In the genomic region with DNA sequence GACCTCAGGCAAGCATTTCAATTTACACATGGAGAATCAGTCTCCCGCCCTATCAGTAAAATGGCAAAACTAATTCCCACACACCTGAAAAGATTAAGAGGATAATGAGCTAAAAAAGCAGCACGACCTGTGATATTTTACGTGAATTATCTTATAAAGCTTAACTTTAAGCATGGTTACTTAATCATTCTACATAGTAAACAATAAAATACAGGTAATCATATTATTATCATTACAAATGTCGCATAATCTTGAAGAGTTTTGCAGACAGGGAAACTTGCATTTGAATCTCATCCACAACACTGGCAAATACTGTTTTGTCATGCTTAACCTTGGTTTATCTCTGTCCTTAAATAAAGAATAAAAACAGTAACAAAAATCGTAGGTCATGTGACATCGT, we compare ENCODE assay signal across 35 cellular contexts.
"Had no signal": no experiment of that assay in that cellular context is flagged by ENCODE, and none has a peak within 500 bp of the region (broad histone marks: within the 10 kb centered on the region; RNA-seq: fewer than 3 reads in every experiment).

No MANE protein-coding gene starts in this region.

- DNase-seq: Karpas-422, Kasumi-1, MG63, MM.1S, MV-4-11, NCI-H1048, NCI-H1092, NCI-H1092 treated with DMSO at 0.1 percent for 48 hours, NCI-H1105, NCI-H1105 treated with DMSO at 0.1 percent for 48 hours, NCI-H1417, NCI-H1417 treated with DMSO at 0.1 percent for 48 hours, NCI-H1436, NCI-H1436 treated with DMSO at 0.1 percent for 48 hours, NCI-H146, NCI-H1694, NCI-H1694 treated with DMSO at 0.1 percent for 48 hours, NCI-H187, NCI-H187 treated with DMSO at 0.1 percent for 48 hours, NCI-H1930, NCI-H2029, NCI-H2029 treated with DMSO at 0.1 percent for 48 hours, NCI-H2081, NCI-H2081 treated with DMSO at 0.1 percent for 48 hours, NCI-H2107, NCI-H2171, NCI-H2171 treated with DMSO at 0.1 percent for 48 hours, NCI-H2227 treated with DMSO at 0.1 percent for 48 hours, NCI-H226, NCI-H345, NCI-H446, NCI-H446 treated with DMSO at 0.1 percent for 48 hours, NCI-H510A, NCI-H510A treated with DMSO at 0.1 percent for 48 hours, NCI-H524 had no signal

- H3K4me3 ChIP-seq: MG63 had no signal

- H3K9me3 ChIP-seq: MG63 had no signal

- H3K36me3 ChIP-seq: MG63 had no signal
